9 cellular contexts compared by ENCODE assay signal in the genomic region with DNA sequence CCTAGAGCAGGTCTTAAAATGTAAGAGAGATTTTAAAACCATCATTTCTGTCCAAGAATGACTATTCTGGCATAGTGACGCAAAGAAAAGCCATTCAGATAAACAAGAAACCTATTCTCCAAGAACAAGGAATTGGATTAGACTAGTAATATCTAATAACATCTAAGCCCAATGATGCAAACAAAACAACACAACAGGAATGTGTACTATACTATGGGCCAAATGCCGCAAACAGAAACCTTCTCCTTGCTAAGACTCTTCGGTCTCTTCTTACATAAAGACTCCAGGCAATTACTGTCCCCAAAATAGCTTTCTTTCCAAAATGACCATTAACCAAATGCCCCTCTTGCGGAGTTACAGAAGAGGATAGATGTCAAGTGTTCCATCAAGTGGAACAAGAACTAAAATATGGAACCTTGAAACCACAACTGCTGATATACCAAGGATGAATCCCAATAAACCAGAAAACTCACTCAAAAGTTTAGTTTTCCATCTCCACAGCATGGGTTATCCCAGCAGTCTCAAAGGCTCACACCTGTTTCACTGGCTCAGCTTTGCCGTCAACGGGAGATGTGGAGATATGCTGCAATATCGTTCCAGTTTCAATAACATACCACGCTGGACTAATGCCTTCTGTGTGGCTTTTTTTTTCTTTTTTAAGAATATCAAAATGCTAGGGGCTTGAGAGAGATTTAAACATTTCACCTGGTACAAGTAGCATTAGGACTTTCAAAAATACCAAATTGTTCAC.
DNase-seq lines count a peak whose midpoint lies in the region; ATAC-seq, FAIRE-seq and TF ChIP-seq lines count a peak whose summit lies in the region.
"Had no signal": no experiment of that assay in that cellular context is flagged by ENCODE, and none has a peak within 500 bp of the region (broad histone marks: within the 10 kb centered on the region; RNA-seq: fewer than 3 reads in every experiment).

No MANE protein-coding gene starts in this region.

- no peak for FAIRE-seq in small intestine (lab: Jason Lieb, UNC)
- FAIRE-seq: bronchial epithelial cell had no signal

- 86 to 98% (median 87%) methylated on average over 8 of the region's 8 CpGs for WGBS in small intestine, 3 donors

- H3K27me3 Mint-ChIP-seq in activated naive CD4-positive, alpha-beta T cell treated with anti-CD3 and anti-CD28 coated beads, Interleukin-2, amount 10 ng/mL, durations not matched to agents 7 days and 5 days: no peaks in the 10 kb centered on the region
- no peaks in the 10 kb centered on the region for H3K27me3 Mint-ChIP-seq in memory B cell

- H3K27me3 ChIP-seq in tibial artery: no peaks in the 10 kb centered on the region
- no peaks in the 10 kb centered on the region for H3K27me3 ChIP-seq in small intestine (ENCODE audit: control insufficient read depth in 2 of 2, insufficient read depth in 2 of 2, low read length in 2 of 2)

- CTCF ChIA-PET in activated naive CD4-positive, alpha-beta T cell treated with anti-CD3 and anti-CD28 coated beads, Interleukin-2, amount 10 ng/mL, durations not matched to agents 7 days and 5 days (lab: Charles Lee): interaction anchor here (1.1 kb wide), 1 partner anchor 254 kb away, joined by 3 read pairs; no protein-coding TSS in a partner anchor

- H3K4me1 ChIP-seq in tibial artery (peaks cover 0 to 62% (median 47%) of the 10 kb centered on the region in 4 donors), small intestine (ENCODE audit: control insufficient read depth in 2 of 2, insufficient read depth in 1 of 2, low read depth in 1 of 2, low read length in 1 of 2) (peaks cover under 1 to 13% of the 10 kb centered on the region in 2 donors)

- ATAC-seq in activated naive CD4-positive, alpha-beta T cell treated with anti-CD3 and anti-CD28 coated beads, Interleukin-2, amount 50 U/mL, for 72 hours: no peak
- no peak for ATAC-seq in memory B cell (ENCODE audit: low read depth)

- H3K4me3 Mint-ChIP-seq in activated naive CD4-positive, alpha-beta T cell treated with anti-CD3 and anti-CD28 coated beads, Interleukin-2, amount 10 ng/mL, durations not matched to agents 7 days and 5 days: peak overlapping the region; percentile 55
- peak overlapping the region; percentile 75 for H3K4me3 Mint-ChIP-seq in memory B cell

- H3K36me3 Mint-ChIP-seq in activated naive CD4-positive, alpha-beta T cell treated with anti-CD3 and anti-CD28 coated beads, Interleukin-2, amount 10 ng/mL, durations not matched to agents 7 days and 5 days: peaks cover 17% of the 10 kb centered on the region
- H3K36me3 Mint-ChIP-seq in activated naive CD4-positive, alpha-beta T cell treated with anti-CD3 and anti-CD28 coated beads, Interleukin-2, amount 50 U/mL, for 72 hours: peaks cover 0 to 6% of the 10 kb centered on the region in 2 donors
- no peaks in the 10 kb centered on the region for H3K36me3 Mint-ChIP-seq in memory B cell

- no peak for DNase-seq in activated naive CD4-positive, alpha-beta T cell treated with anti-CD3 and anti-CD28 coated beads, Interleukin-2, amount 10 ng/mL, durations not matched to agents 7 days and 5 days
- DNase-seq in activated naive CD4-positive, alpha-beta T cell treated with anti-CD3 and anti-CD28 coated beads, Interleukin-2, amount 50 U/mL, for 16 hours: no peak
- DNase-seq in activated naive CD4-positive, alpha-beta T cell treated with anti-CD3 and anti-CD28 coated beads, Interleukin-2, amount 50 U/mL, for 72 hours (ENCODE audit: low spot score in 2 of 2): no peak
- no peak for DNase-seq in memory B cell (ENCODE audit: low spot score in 2 of 2)
- DNase-seq in tibial artery: no peak
- no peak for DNase-seq in SW480 (ENCODE audit: low spot score)
- no peak for DNase-seq in small intestine
- DNase-seq in NCI-H510A treated with DMSO at 0.1 percent for 48 hours (lab: John Stamatoyannopoulos, UW): no peak

- no peak for TF ChIP-seq CTCF in tibial artery (IDR thresholded peaks at IDR 0.05)

- peak overlapping the region; percentile 89 for H3K27ac Mint-ChIP-seq in activated naive CD4-positive, alpha-beta T cell treated with anti-CD3 and anti-CD28 coated beads, Interleukin-2, amount 10 ng/mL, durations not matched to agents 7 days and 5 days
- peak overlapping the region; percentile 70 to 81 for H3K27ac Mint-ChIP-seq in activated naive CD4-positive, alpha-beta T cell treated with anti-CD3 and anti-CD28 coated beads, Interleukin-2, amount 50 U/mL, for 72 hours
- H3K27ac Mint-ChIP-seq in memory B cell: peak overlapping the region; percentile 75

- peaks cover 75% of the 10 kb centered on the region for H3K4me1 Mint-ChIP-seq in activated naive CD4-positive, alpha-beta T cell treated with anti-CD3 and anti-CD28 coated beads, Interleukin-2, amount 10 ng/mL, durations not matched to agents 7 days and 5 days
- H3K4me1 Mint-ChIP-seq in memory B cell: peaks cover 72% of the 10 kb centered on the region

- peak overlapping the region; percentile 9 to 43 for H3K27ac ChIP-seq in tibial artery
- peak overlapping the region in 1 of 2 donors; percentile 65 for H3K27ac ChIP-seq in small intestine (ENCODE audit: low read depth in 1 of 2, low read length in 1 of 2)

- intact Hi-C loops in tibial artery (cut with DNase I; ENCODE audit: low total_unique reads): no loop called here

- H3K9me3 ChIP-seq in tibial artery: no peaks in the 10 kb centered on the region
- H3K9me3 ChIP-seq in small intestine (ENCODE audit: control insufficient read depth, low read depth): no peaks in the 10 kb centered on the region

- H3K36me3 ChIP-seq in tibial artery: no peaks in the 10 kb centered on the region
- H3K36me3 ChIP-seq in small intestine (ENCODE audit: control insufficient read depth in 2 of 2, insufficient read depth in 2 of 2, low read length in 2 of 2): no peaks in the 10 kb centered on the region

- H3K4me3 ChIP-seq in tibial artery (no peak overlapping the region), small intestine (ENCODE audit: low read depth in 1 of 2, low read length in 2 of 2) (no peak overlapping the region)

- no peaks in the 10 kb centered on the region for H3K9me3 Mint-ChIP-seq in activated naive CD4-positive, alpha-beta T cell treated with anti-CD3 and anti-CD28 coated beads, Interleukin-2, amount 10 ng/mL, durations not matched to agents 7 days and 5 days
- no peaks in the 10 kb centered on the region for H3K9me3 Mint-ChIP-seq in activated naive CD4-positive, alpha-beta T cell treated with anti-CD3 and anti-CD28 coated beads, Interleukin-2, amount 50 U/mL, for 72 hours
- no peaks in the 10 kb centered on the region for H3K9me3 Mint-ChIP-seq in memory B cell
